ENCODE assay signal across 8 cellular contexts in genomic region chr15:64703632-64703959, GRCh38.
A peak's percentile ranks its signal among the peaks of the same experiment; 100 is the strongest.
DNase-seq lines count a peak whose midpoint lies in the region; ATAC-seq and TF ChIP-seq lines count a peak whose summit lies in the region.

No MANE protein-coding gene starts in this region.

- CTCF ChIA-PET in SK-N-SH (lab: Yijun Ruan, JAX) = interaction anchor here (4.2 kb wide), 1 partner anchor 24 kb away, joined by 21 read pairs; no protein-coding TSS in a partner anchor

- H3K79me2 ChIP-seq in SK-N-SH (ENCODE audit: insufficient read depth) = peaks cover 44% of the 10 kb centered on the region

- peak overlapping the region; percentile 93; the same call in 1 of the 2 replicates for H3K9ac ChIP-seq in SK-N-SH

- H3K36me3 ChIP-seq in SK-N-SH (replicated peaks in 1 of 2; ENCODE audit: control insufficient read depth in 1 of 2, insufficient read depth in 2 of 2, low read length in 1 of 2) (peaks cover 3 to 4% of the 10 kb centered on the region in 2 experiments), gastrocnemius medialis (no peaks in the 10 kb centered on the region)

- WGBS in SK-N-SH (ENCODE audit: low lambda C conversion rate) = 66% methylated on average over 7 of the region's 7 CpGs

- no peak for ATAC-seq in gastrocnemius medialis

- H3K9me3 ChIP-seq in SK-N-SH (no peaks in the 10 kb centered on the region), gastrocnemius medialis (no peaks in the 10 kb centered on the region)

- TF ChIP-seq CTCF in SK-N-SH (IDR thresholded peaks at IDR 0.05) (no peak), fibroblast of villous mesenchyme (IDR thresholded peaks at IDR 0.05; ENCODE audit: insufficient read depth, low read depth, low read length) (no peak), gastrocnemius medialis (IDR thresholded peaks at IDR 0.05 in 4 of 5, conservative IDR thresholded peaks at IDR 0.05 in 1 of 5) (no peak)

- in situ Hi-C loops in gastrocnemius medialis (cut with MboI; ENCODE audit: low sequenced_read_pairs in 4 of 4) = no loop called here

- TF ChIP-seq EP300 in SK-N-SH (IDR thresholded peaks at IDR 0.05; ENCODE audit: borderline replicate concordance in 1 of 2, low read depth in 1 of 2, low read length in 1 of 2) = no peak

- H3K4me3 ChIP-seq in SK-N-SH (ENCODE audit: low read depth in 2 of 2, low read length in 1 of 2) = peak overlapping the region; percentile 70 to 75
- H3K4me3 ChIP-seq in fibroblast of villous mesenchyme (ENCODE audit: low read depth, low read length) = peak overlapping the region; percentile 92
- H3K4me3 ChIP-seq in gastrocnemius medialis = peak overlapping the region; percentile 91 to 96 (median 95)

- peaks cover 24 to 39% of the 10 kb centered on the region in 2 experiments for H3K4me1 ChIP-seq in SK-N-SH (ENCODE audit: control insufficient read depth in 1 of 2, insufficient read depth in 2 of 2, low read depth in 1 of 2, low read length in 1 of 2)
- peaks cover 39 to 41% of the 10 kb centered on the region in 2 donors for H3K4me1 ChIP-seq in gastrocnemius medialis

- no peak for TF ChIP-seq POLR2A in gastrocnemius medialis (IDR thresholded peaks at IDR 0.05)

- H2AFZ ChIP-seq in SK-N-SH (ENCODE audit: low read depth) = peak overlapping the region; percentile 92

- POLR2A ChIA-PET in SK-N-SH (lab: Yijun Ruan, JAX) = no interaction called here

- no peak for TF ChIP-seq RAD21 in SK-N-SH (IDR thresholded peaks at IDR 0.05; ENCODE audit: low read length)

- H3K27ac ChIP-seq in SK-N-SH (ENCODE audit: low read depth in 2 of 2, low read length in 1 of 2) = peak overlapping the region; percentile 63 to 93
- H3K27ac ChIP-seq in gastrocnemius medialis = peak overlapping the region; percentile 94 to 96 (median 94)

- intact Hi-C loops in gastrocnemius medialis (cut with DNase I; ENCODE audit: low total_unique reads) = no loop called here

- no peaks in the 10 kb centered on the region for H3F3A ChIP-seq in SK-N-SH (replicated peaks; ENCODE audit: insufficient read depth)

- H3K27me3 ChIP-seq in SK-N-SH (ENCODE audit: insufficient read depth) (no peaks in the 10 kb centered on the region), gastrocnemius medialis (no peaks in the 10 kb centered on the region)

- H3K9me2 ChIP-seq in SK-N-SH = no peaks in the 10 kb centered on the region

- H4K20me1 ChIP-seq in SK-N-SH (ENCODE audit: insufficient read depth) = peaks cover 34% of the 10 kb centered on the region

- H3K4me2 ChIP-seq in SK-N-SH = peak overlapping the region; percentile 89

- DNase-seq in SHP77 (lab: John Stamatoyannopoulos, UW) = peak; percentile 27 to 30
- DNase-seq in SHP77 treated with DMSO at 0.1 percent for 48 hours (lab: John Stamatoyannopoulos, UW) = no peak
- peak; percentile 41 for DNase-seq in SK-N-SH
- DNase-seq in fibroblast of villous mesenchyme (ENCODE audit: low read depth) = no peak
- no peak for DNase-seq in gastrocnemius medialis
- DNase-seq in NCI-H748 (lab: John Stamatoyannopoulos, UW; ENCODE audit: unreplicated experiment) = no peak
- DNase-seq in AG08395 (ENCODE audit: low spot score) = no peak
- DNase-seq in NCI-H2107 (lab: John Stamatoyannopoulos, UW) = no peak

TF ChIP-seq in SK-N-SH, 30 proteins besides CTCF, POLR2A, EP300 and RAD21:
- TF ChIP-seq, protein P1, sequence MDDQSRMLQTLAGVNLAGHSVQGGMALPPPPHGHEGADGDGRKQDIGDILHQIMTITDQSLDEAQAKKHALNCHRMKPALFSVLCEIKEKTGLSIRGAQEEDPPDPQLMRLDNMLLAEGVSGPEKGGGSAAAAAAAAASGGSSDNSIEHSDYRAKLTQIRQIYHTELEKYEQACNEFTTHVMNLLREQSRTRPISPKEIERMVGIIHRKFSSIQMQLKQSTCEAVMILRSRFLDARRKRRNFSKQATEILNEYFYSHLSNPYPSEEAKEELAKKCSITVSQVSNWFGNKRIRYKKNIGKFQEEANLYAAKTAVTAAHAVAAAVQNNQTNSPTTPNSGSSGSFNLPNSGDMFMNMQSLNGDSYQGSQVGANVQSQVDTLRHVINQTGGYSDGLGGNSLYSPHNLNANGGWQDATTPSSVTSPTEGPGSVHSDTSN (IDR thresholded peaks at IDR 0.05) = no peak
- no peak for TF ChIP-seq NRF1 (IDR thresholded peaks at IDR 0.05; ENCODE audit: low read depth, low read length)
- TF ChIP-seq GATA2 (CRISPR knock-in tag; IDR thresholded peaks at IDR 0.05) = peak; percentile 59; the same call in 1 of the 2 replicates
- TF ChIP-seq ELF1 (IDR thresholded peaks at IDR 0.05) = no peak

Comparison
In these comparisons a context has a peak if more than half of its experiments do, and no peak if none do; other contexts are left out.
1. DNase-seq: peak in SHP77 (2 of 2) and SK-N-SH (single experiment); none in SHP77 treated with DMSO at 0.1 percent for 48 hours (single experiment), fibroblast of villous mesenchyme (single experiment), gastrocnemius medialis (0 of 2), NCI-H748 (single experiment), AG08395 (single experiment) and NCI-H2107 (single experiment).
2. Peak in every context shown above with its lines, with median percentiles within 50 percentile points of each other: H3K4me3 ChIP-seq.